In genomic region chr4:22412013-22412412, GRCh38 we compare ENCODE assay signal across 29 cellular contexts.
"Had no signal": no experiment of that assay in that cellular context is flagged by ENCODE, and none has a peak within 500 bp of the region (broad histone marks: within the 10 kb centered on the region; RNA-seq: fewer than 3 reads in every experiment).

No MANE protein-coding gene starts in this region.

- H3K36me3 Mint-ChIP-seq: stimulated activated effector memory CD8-positive, alpha-beta T cell treated with anti-CD3 and anti-CD28 coated beads, Interleukin-12 subunit alpha, Interleukin-12 subunit beta, amount 100 ng/mL, for 72 hours; stimulated activated memory B cell treated with anti-CD40 and anti-IgM and Interleukin-4, amounts not matched to agents 10 μg/mL and 1 μg/mL and 100 μg/mL, for 72 hours; stimulated activated naive B cell treated with anti-CD40 and anti-IgM and Interleukin-4, amounts not matched to agents 10 μg/mL and 1 μg/mL and 100 μg/mL, for 72 hours had no signal

- ATAC-seq: stimulated activated effector memory CD8-positive, alpha-beta T cell treated with anti-CD3 and anti-CD28 coated beads, Interleukin-12 subunit alpha, Interleukin-12 subunit beta, amount 100 ng/mL, for 72 hours; stimulated activated memory B cell treated with anti-CD40 and anti-IgM and Interleukin-4, amounts not matched to agents 10 μg/mL and 1 μg/mL and 100 μg/mL, for 72 hours; stimulated activated naive B cell treated with anti-CD40 and anti-IgM and Interleukin-4, amounts not matched to agents 10 μg/mL and 1 μg/mL and 100 μg/mL, for 72 hours; stimulated activated naive CD8-positive, alpha-beta T cell treated with anti-CD3 and anti-CD28 coated beads, Interleukin-15, amount 100 ng/mL, for 72 hours; stimulated activated naive CD8-positive, alpha-beta T cell treated with anti-CD3 and anti-CD28 coated beads, Interleukin-15, Interleukin-2, amounts not matched to agents 100 U/mL and 50 U/mL, for 24 hours; upper lobe of right lung had no signal

- H3K36me3 ChIP-seq: thoracic aorta, thyroid gland, upper lobe of left lung, upper lobe of right lung, uterus, vagina had no signal

- H3K27ac Mint-ChIP-seq: stimulated activated effector memory CD8-positive, alpha-beta T cell treated with anti-CD3 and anti-CD28 coated beads, Interleukin-12 subunit alpha, Interleukin-12 subunit beta, amount 100 ng/mL, for 72 hours; stimulated activated memory B cell treated with anti-CD40 and anti-IgM and Interleukin-4, amounts not matched to agents 10 μg/mL and 1 μg/mL and 100 μg/mL, for 72 hours; stimulated activated naive B cell treated with anti-CD40 and anti-IgM and Interleukin-4, amounts not matched to agents 10 μg/mL and 1 μg/mL and 100 μg/mL, for 72 hours; stimulated activated naive CD8-positive, alpha-beta T cell treated with anti-CD3 and anti-CD28 coated beads, Interleukin-15, Interleukin-2, amounts not matched to agents 100 ng/mL and 50 ng/mL, for 24 hours; type B pancreatic cell had no signal

- H3K4me1 ChIP-seq: stomach, suprapubic skin, testis, thyroid gland, tibial nerve, transverse colon, upper lobe of left lung, upper lobe of right lung, uterus, vagina had no signal

- FAIRE-seq: urothelium cell line had no signal

- DNase-seq: stimulated activated CD4-positive, alpha-beta T cell treated with anti-CD3 and anti-CD28 coated beads, Interleukin-2, amount 100 ng/mL, for 48 hours; stimulated activated CD4-positive, alpha-beta T cell treated with anti-CD3 and anti-CD28 coated beads, Interleukin-4, amount 100 ng/mL, for 1 hour; stimulated activated CD4-positive, alpha-beta T cell treated with anti-CD3 and anti-CD28 coated beads, Interleukin-4, amount 100 ng/mL, for 24 hours; stimulated activated CD4-positive, alpha-beta T cell treated with anti-CD3 and anti-CD28 coated beads, Interleukin-4, amount 100 ng/mL, for 4 hours; stimulated activated CD8-positive, alpha-beta memory T cell treated with anti-CD3 and anti-CD28 coated beads, Interleukin-4, amount 100 ng/mL, for 48 hours; stimulated activated naive B cell treated with anti-CD40 and anti-IgM and Interleukin-4, amounts not matched to agents 10 μg/mL and 1 μg/mL and 100 μg/mL, for 72 hours; stimulated activated naive CD4-positive, alpha-beta T cell; stimulated activated naive CD4-positive, alpha-beta T cell treated with Interleukin-2 at 50 U/mL for 16 hours; stimulated activated naive CD8-positive, alpha-beta T cell treated with anti-CD3 and anti-CD28 coated beads, Interleukin-15, amount 100 ng/mL, for 72 hours; stimulated activated naive CD8-positive, alpha-beta T cell treated with anti-CD3 and anti-CD28 coated beads, Interleukin-15, Interleukin-2, amounts not matched to agents 100 U/mL and 50 U/mL, for 24 hours; stomach; substantia nigra; testis; thyroid gland; tibial artery; transverse colon; trophoblast cell; upper lobe of left lung; upper lobe of right lung; uterus had no signal

- H3K27me3 ChIP-seq: stomach, suprapubic skin, testis, thyroid gland, tibial artery, tibial nerve, transverse colon, upper lobe of left lung, upper lobe of right lung, uterus, vagina had no signal

- H3K27ac ChIP-seq: stomach, suprapubic skin, testis, thoracic aorta, thyroid gland, tibial artery, tibial nerve, transverse colon, upper lobe of left lung, upper lobe of right lung, uterus, vagina had no signal

- H3K4me3 ChIP-seq: stomach, suprapubic skin, testis, thoracic aorta, thyroid gland, tibial artery, tibial nerve, transverse colon, upper lobe of left lung, upper lobe of right lung, uterus, vagina had no signal

- H3K27me3 Mint-ChIP-seq: stimulated activated memory B cell treated with anti-CD40 and anti-IgM and Interleukin-4, amounts not matched to agents 10 μg/mL and 1 μg/mL and 100 μg/mL, for 72 hours; stimulated activated naive B cell treated with anti-CD40 and anti-IgM and Interleukin-4, amounts not matched to agents 10 μg/mL and 1 μg/mL and 100 μg/mL, for 72 hours; stimulated activated naive CD8-positive, alpha-beta T cell treated with anti-CD3 and anti-CD28 coated beads, Interleukin-15, amount 100 ng/mL, for 72 hours; stimulated activated naive CD8-positive, alpha-beta T cell treated with anti-CD3 and anti-CD28 coated beads, Interleukin-15, Interleukin-2, amounts not matched to agents 100 ng/mL and 50 ng/mL, for 24 hours; type B pancreatic cell had no signal

- H3K9me3 Mint-ChIP-seq: stimulated activated memory B cell treated with anti-CD40 and anti-IgM and Interleukin-4, amounts not matched to agents 10 μg/mL and 1 μg/mL and 100 μg/mL, for 72 hours; stimulated activated naive B cell treated with anti-CD40 and anti-IgM and Interleukin-4, amounts not matched to agents 10 μg/mL and 1 μg/mL and 100 μg/mL, for 72 hours; stimulated activated naive CD8-positive, alpha-beta T cell treated with anti-CD3 and anti-CD28 coated beads, Interleukin-15, amount 100 ng/mL, for 72 hours; stimulated activated naive CD8-positive, alpha-beta T cell treated with anti-CD3 and anti-CD28 coated beads, Interleukin-15, Interleukin-2, amounts not matched to agents 100 ng/mL and 50 ng/mL, for 24 hours; type B pancreatic cell had no signal

- H3K4me3 Mint-ChIP-seq: stimulated activated effector memory CD8-positive, alpha-beta T cell treated with anti-CD3 and anti-CD28 coated beads, Interleukin-12 subunit alpha, Interleukin-12 subunit beta, amount 100 ng/mL, for 72 hours; stimulated activated memory B cell treated with anti-CD40 and anti-IgM and Interleukin-4, amounts not matched to agents 10 μg/mL and 1 μg/mL and 100 μg/mL, for 72 hours; stimulated activated naive B cell treated with anti-CD40 and anti-IgM and Interleukin-4, amounts not matched to agents 10 μg/mL and 1 μg/mL and 100 μg/mL, for 72 hours; stimulated activated naive CD8-positive, alpha-beta T cell treated with anti-CD3 and anti-CD28 coated beads, Interleukin-15, amount 100 ng/mL, for 72 hours; stimulated activated naive CD8-positive, alpha-beta T cell treated with anti-CD3 and anti-CD28 coated beads, Interleukin-15, Interleukin-2, amounts not matched to agents 100 ng/mL and 50 ng/mL, for 24 hours; type B pancreatic cell had no signal

- H3K4me1 Mint-ChIP-seq: stimulated activated effector memory CD8-positive, alpha-beta T cell treated with anti-CD3 and anti-CD28 coated beads, Interleukin-12 subunit alpha, Interleukin-12 subunit beta, amount 100 ng/mL, for 72 hours; stimulated activated memory B cell treated with anti-CD40 and anti-IgM and Interleukin-4, amounts not matched to agents 10 μg/mL and 1 μg/mL and 100 μg/mL, for 72 hours; stimulated activated naive B cell treated with anti-CD40 and anti-IgM and Interleukin-4, amounts not matched to agents 10 μg/mL and 1 μg/mL and 100 μg/mL, for 72 hours; stimulated activated naive CD8-positive, alpha-beta T cell treated with anti-CD3 and anti-CD28 coated beads, Interleukin-15, amount 100 ng/mL, for 72 hours had no signal

- H3K9me3 ChIP-seq: stomach, suprapubic skin, testis, thoracic aorta, thyroid gland, tibial artery, tibial nerve, transverse colon, upper lobe of left lung, upper lobe of right lung, uterus, vagina had no signal
